Comparison of ENCODE assay signal across 21 cellular contexts in genomic region chr19:46190489-46190888, GRCh38. TPM values are rescaled to one million over a fixed set of nuclear protein-coding genes. Genes with fewer than 3 reads are reported as not detected.
DNase-seq lines count a peak whose midpoint lies in the region; ATAC-seq, FAIRE-seq and TF ChIP-seq lines count a peak whose summit lies in the region.
"Had no signal": no experiment of that assay in that cellular context is flagged by ENCODE, and none has a peak within 500 bp of the region (broad histone marks: within the 10 kb centered on the region; RNA-seq: fewer than 3 reads in every experiment).

No MANE protein-coding gene starts in this region.

- H2BK5ac ChIP-seq in trophoblast cell (ENCODE audit: low read depth, low read length, poor library complexity), result no peak overlapping the region

- H3K27ac Mint-ChIP-seq in activated CD8-positive, alpha-beta memory T cell treated with anti-CD3 and anti-CD28 coated beads, Interleukin-2, amount 10 ng/mL, durations not matched to agents 7 days and 5 days, result no peak overlapping the region
- H3K27ac Mint-ChIP-seq: CD4-positive, alpha-beta T cell; HFFc6 had no signal

- intact Hi-C loops in K562 (cut with micrococcal nuclease) (no loop called here), adrenal gland (cut with DNase I) (no loop called here)

- H3K27me3 ChIP-seq in K562 (ENCODE audit: control insufficient read depth in 2 of 2, insufficient read depth in 2 of 2, low read length in 2 of 2), result peaks cover 5 to 35% of the 10 kb centered on the region in 2 experiments; a peak in 4 of 5 replicates
- no peaks in the 10 kb centered on the region for H3K27me3 ChIP-seq in liver (ENCODE audit: control insufficient read depth in 4 of 4, insufficient read depth in 4 of 4, low read length in 3 of 4)
- no peaks in the 10 kb centered on the region for H3K27me3 ChIP-seq in trophoblast cell (ENCODE audit: insufficient read depth, low read length)
- H3K27me3 ChIP-seq in adrenal gland, result peaks cover 4% of the 10 kb centered on the region

- H3K23ac ChIP-seq in trophoblast cell (ENCODE audit: low read length), result no peak overlapping the region

- H3K9ac ChIP-seq in K562 (ENCODE audit: insufficient read depth in 1 of 2, low read depth in 2 of 2, low read length in 2 of 2), result no peak overlapping the region
- peak overlapping the region in 1 of 2 donors; percentile 73 for H3K9ac ChIP-seq in liver (ENCODE audit: low read depth in 1 of 2, low read length in 2 of 2)
- no peak overlapping the region for H3K9ac ChIP-seq in trophoblast cell (ENCODE audit: low read length)

- H3K27me3 Mint-ChIP-seq in activated CD8-positive, alpha-beta memory T cell treated with anti-CD3 and anti-CD28 coated beads, Interleukin-2, amount 10 ng/mL, durations not matched to agents 7 days and 5 days, result peaks cover 69% of the 10 kb centered on the region

- H3K9me3 ChIP-seq in K562 (replicated peaks; ENCODE audit: control insufficient read depth, insufficient read depth, low read depth, low read length), result no peaks in the 10 kb centered on the region
- no peaks in the 10 kb centered on the region for H3K9me3 ChIP-seq in liver (ENCODE audit: control insufficient read depth in 4 of 4, low read length in 3 of 4)
- no peaks in the 10 kb centered on the region for H3K9me3 ChIP-seq in trophoblast cell (ENCODE audit: insufficient read depth, low read depth, low read length)
- no peaks in the 10 kb centered on the region for H3K9me3 ChIP-seq in adrenal gland (replicated peaks in 1 of 3)
- H3K9me3 ChIP-seq: Caco-2 had no signal

- no peaks in the 10 kb centered on the region for H3K9me3 Mint-ChIP-seq in activated CD8-positive, alpha-beta memory T cell treated with anti-CD3 and anti-CD28 coated beads, Interleukin-2, amount 10 ng/mL, durations not matched to agents 7 days and 5 days (ENCODE audit: low read depth)
- H3K9me3 Mint-ChIP-seq: CD4-positive, alpha-beta T cell; HFFc6 had no signal

- no peak overlapping the region for H3K4me2 ChIP-seq in K562 (ENCODE audit: insufficient read depth, low read length)
- H3K4me2 ChIP-seq in trophoblast cell (ENCODE audit: low read length), result no peak overlapping the region

- CTCF ChIA-PET in K562 (lab: Yijun Ruan, JAX; ENCODE audit: low intra/inter-chr PET ratio), result no interaction called here
- CTCF ChIA-PET in activated CD8-positive, alpha-beta memory T cell treated with anti-CD3 and anti-CD28 coated beads, Interleukin-2, amount 10 ng/mL, durations not matched to agents 7 days and 5 days (lab: Charles Lee), result no interaction called here

- no peaks in the 10 kb centered on the region for H3K9me1 ChIP-seq in K562 (ENCODE audit: control insufficient read depth, insufficient read depth, low read length)

- H2BK12ac ChIP-seq in trophoblast cell (ENCODE audit: low read length), result no peak overlapping the region

- WGBS in K562 (ENCODE audit: insufficient coverage, low coverage, missing lambda C conversion rate), result 24% methylated on average over 4 of the region's 4 CpGs
- 81% methylated on average over 4 of the region's 4 CpGs for WGBS in liver
- no CpG with 5 or more reads among the region's 4 CpGs for WGBS in trophoblast cell (ENCODE audit: extremely low coverage, insufficient coverage, insufficient read length)
- 74 to 79% (median 77%) methylated on average over 4 of the region's 4 CpGs for WGBS in adrenal gland, 4 donors

- peak overlapping the region; percentile 42 for H4K91ac ChIP-seq in trophoblast cell (ENCODE audit: low read depth, low read length)

- no peaks in the 10 kb centered on the region for H4K20me1 ChIP-seq in K562 (replicated peaks; ENCODE audit: control insufficient read depth, insufficient read depth, low read length)

- H2AFZ ChIP-seq in K562 (ENCODE audit: low read depth, low read length) (no peak overlapping the region), trophoblast cell (ENCODE audit: insufficient read depth, low read length, poor library complexity) (no peak overlapping the region)

- H3K4me3 ChIP-seq in K562 (no peak overlapping the region), liver (ENCODE audit: low read depth in 1 of 3, low read length in 3 of 3) (no peak overlapping the region), trophoblast cell (ENCODE audit: low read depth, low read length) (no peak overlapping the region), adrenal gland (no peak overlapping the region)

- no peak overlapping the region for H2AK5ac ChIP-seq in trophoblast cell (ENCODE audit: low read length)

- no peak for TF ChIP-seq POLR2A in K562 (conservative IDR thresholded peaks at IDR 0.05)
- TF ChIP-seq POLR2A in adrenal gland (IDR thresholded peaks at IDR 0.05), result no peak

- no peak for TF ChIP-seq RAD21 in K562 (CRISPR knock-in tag; conservative IDR thresholded peaks at IDR 0.05 in 1 of 2, IDR thresholded peaks at IDR 0.05 in 1 of 2)
- TF ChIP-seq RAD21 in liver (IDR thresholded peaks at IDR 0.05), result no peak

- H3K4me1 ChIP-seq in K562 (replicated peaks in 1 of 2; ENCODE audit: control insufficient read depth in 2 of 2, insufficient read depth in 2 of 2, low read length in 2 of 2) (peaks cover 6 to 7% of the 10 kb centered on the region in 2 experiments; a peak in 4 of 5 replicates), liver (ENCODE audit: control insufficient read depth in 4 of 4, insufficient read depth in 4 of 4, low read length in 3 of 4) (peaks cover 4 to 37% (median 17%) of the 10 kb centered on the region in 4 donors), trophoblast cell (ENCODE audit: control insufficient read depth in 1 of 2, insufficient read depth in 2 of 2, low read length in 2 of 2) (peaks cover 10% of the 10 kb centered on the region in 2 experiments), adrenal gland (replicated peaks in 1 of 2) (peaks cover 8 to 14% of the 10 kb centered on the region in 2 donors)

- H3K36me3 Mint-ChIP-seq in activated CD8-positive, alpha-beta memory T cell treated with anti-CD3 and anti-CD28 coated beads, Interleukin-2, amount 10 ng/mL, durations not matched to agents 7 days and 5 days, result no peaks in the 10 kb centered on the region

- H3K4me3 Mint-ChIP-seq in activated CD8-positive, alpha-beta memory T cell treated with anti-CD3 and anti-CD28 coated beads, Interleukin-2, amount 10 ng/mL, durations not matched to agents 7 days and 5 days, result no peak overlapping the region
- H3K4me3 Mint-ChIP-seq: CD4-positive, alpha-beta T cell; HFFc6 had no signal

- FAIRE-seq in K562 (lab: Jason Lieb, UNC), result no peak
- FAIRE-seq: D721Med, G401.6, GM12891 had no signal

- H3K36me3 ChIP-seq in K562 (ENCODE audit: control insufficient read depth, insufficient read depth, low read length) (no peaks in the 10 kb centered on the region), liver (ENCODE audit: control insufficient read depth in 4 of 4, insufficient read depth in 3 of 4, low read depth in 1 of 4, low read length in 3 of 4) (no peaks in the 10 kb centered on the region), trophoblast cell (ENCODE audit: control insufficient read depth in 1 of 2, insufficient read depth in 2 of 2, low read length in 2 of 2) (no peaks in the 10 kb centered on the region), adrenal gland (replicated peaks in 1 of 2) (no peaks in the 10 kb centered on the region)

- no peak overlapping the region for H3K4ac ChIP-seq in trophoblast cell (ENCODE audit: low read depth, low read length)

- H3K79me1 ChIP-seq in trophoblast cell (ENCODE audit: low read length), result peaks cover 8% of the 10 kb centered on the region

- no peaks in the 10 kb centered on the region for H3K79me2 ChIP-seq in K562 (ENCODE audit: control insufficient read depth, insufficient read depth, low read length)
- H3K79me2 ChIP-seq in trophoblast cell (ENCODE audit: control insufficient read depth, insufficient read depth, low read length, poor library complexity), result no peaks in the 10 kb centered on the region

- BruUV-seq in K562 (replicated peaks; lab: Mats Ljungman, UMichigan), result no TSS peak

- no peak for TF ChIP-seq EP300 in K562 (IDR thresholded peaks at IDR 0.05; ENCODE audit: low read length)

- ATAC-seq in K562, result no peak
- ATAC-seq in activated CD8-positive, alpha-beta memory T cell treated with anti-CD3 and anti-CD28 coated beads, Interleukin-2, amount 10 ng/mL, durations not matched to agents 7 days and 5 days, result no peak
- ATAC-seq: HCT116 had no signal

- no peak overlapping the region for H4K8ac ChIP-seq in trophoblast cell (ENCODE audit: low read depth, low read length)

- H3K14ac ChIP-seq in trophoblast cell (ENCODE audit: low read length), result no peak overlapping the region

- H2BK120ac ChIP-seq in trophoblast cell (ENCODE audit: insufficient read depth, low read length, poor library complexity), result no peak overlapping the region

- in situ Hi-C loops in K562 (cut with MboI), result no loop called here

- no peak overlapping the region for H3K18ac ChIP-seq in trophoblast cell (ENCODE audit: low read length)

- no peak overlapping the region for H4K12ac ChIP-seq in trophoblast cell (ENCODE audit: low read depth, low read length)

- H3K27ac ChIP-seq in K562 (ENCODE audit: extremely low read depth, low read depth, low read length) (no peak overlapping the region), liver (ENCODE audit: low read depth in 1 of 2, low read length in 2 of 2) (peak overlapping the region; percentile 79 to 92), trophoblast cell (ENCODE audit: low read depth, low read length) (no peak overlapping the region), adrenal gland (no peak overlapping the region)
- H3K27ac ChIP-seq: C4-2B had no signal

- no peak for TF ChIP-seq CTCF in K562 (IDR thresholded peaks at IDR 0.05 in 2 of 3, conservative IDR thresholded peaks at IDR 0.05 in 1 of 3; ENCODE audit: insufficient read depth in 2 of 3, low read depth in 1 of 3, low read length in 3 of 3)
- no peak for TF ChIP-seq CTCF in liver (IDR thresholded peaks at IDR 0.05; ENCODE audit: low read depth, low read length, missing input control)
- TF ChIP-seq CTCF in adrenal gland (IDR thresholded peaks at IDR 0.05), result no peak

- POLR2A ChIA-PET in K562 (lab: Yijun Ruan, JAX), result no interaction called here

- peak; percentile 21 for DNase-seq in MV-4-11 (lab: John Stamatoyannopoulos, UW)
- DNase-seq in K562 (ENCODE audit: extremely low read depth in 1 of 4, low spot score in 3 of 4), result no peak
- no peak for DNase-seq in trophoblast cell
- no peak for DNase-seq in islet precursor cell
- DNase-seq in activated CD8-positive, alpha-beta memory T cell treated with anti-CD3 and anti-CD28 coated beads, Interleukin-2, amount 10 ng/mL, durations not matched to agents 7 days and 5 days, result no peak
- DNase-seq in GOT3 (lab: John Stamatoyannopoulos, UW), result no peak
- DNase-seq in adrenal gland, result no peak
- DNase-seq: ACHN; Caco-2; CD4-positive, alpha-beta T cell; HFFc6 had no signal

- no peaks in the 10 kb centered on the region for H3K4me1 Mint-ChIP-seq in activated CD8-positive, alpha-beta memory T cell treated with anti-CD3 and anti-CD28 coated beads, Interleukin-2, amount 10 ng/mL, durations not matched to agents 7 days and 5 days

RNA-seq across cellular contexts. Expression of gene IGFL1, which starts 39.1 kb away (rescaled TPM):
- total RNA-seq in K562 (2011; cell fraction: chromatin; rRNA removed; ENCODE audit: low replicate concordance), result not detected in 2 replicates
- not detected in 2 replicates for total RNA-seq in K562 (2011; cell fraction: nucleolus; rRNA removed)
- not detected in 2 replicates for total RNA-seq in K562 (2011; cell fraction: nucleoplasm; rRNA removed)
- not detected in 2 replicates for total RNA-seq in K562 (2014; rRNA removed)
- total RNA-seq in K562 (2014; rRNA removed; fragmentation: Illumina TruSeq; extraction: Trizol), result not detected in 2 replicates
- total RNA-seq in K562 (2015; rRNA removed; fragmentation: Illumina TruSeq; extraction: Trizol), result not detected in 2 replicates
- total RNA-seq in K562 (2021), result not detected in 2 replicates
- polyA plus RNA-seq in K562 (2011; rRNA removed), result not detected in 2 replicates
- not detected in 2 replicates for polyA plus RNA-seq in K562 (2011; cell fraction: cytosol; rRNA removed)
- polyA plus RNA-seq in K562 (2011; cell fraction: nucleus; rRNA removed), result not detected in 2 replicates
- not detected in 2 replicates for polyA plus RNA-seq in K562 (2012)
- not detected in 2 replicates for polyA plus RNA-seq in K562 (2014; fragmentation: Illumina TruSeq; extraction: Trizol)
- polyA plus RNA-seq in K562 (2014; fragmentation: Nextera tagmentation; extraction: Ambion mirVana), result not detected
- not detected in 2 replicates for polyA plus RNA-seq in K562 (2014; rRNA removed)
- not detected in 2 replicates for polyA minus RNA-seq in K562 (2011; rRNA and poly(A)+ RNA removed)
- polyA minus RNA-seq in K562 (2011; cell fraction: cytosol; rRNA and poly(A)+ RNA removed), result not detected in 2 replicates
- not detected in 2 replicates for polyA minus RNA-seq in K562 (2011; cell fraction: nucleus; rRNA and poly(A)+ RNA removed)
- total RNA-seq in liver, result not detected
- not detected for polyA plus RNA-seq in liver
- 0.29 and 0.38 TPM in 2 replicates for polyA plus RNA-seq in trophoblast cell (2013)
- total RNA-seq in activated CD8-positive, alpha-beta memory T cell treated with anti-CD3 and anti-CD28 coated beads, Interleukin-2, amount 10 ng/mL, durations not matched to agents 7 days and 5 days, result not detected
- total RNA-seq in adrenal gland, result not detected
- polyA plus RNA-seq in adrenal gland, result not detected
- total RNA-seq: Caco-2; CD4-positive, alpha-beta T cell; H4; HFFc6; HT-29 had no signal
- polyA plus RNA-seq: BJ had no signal

RNA-seq across cellular contexts. Expression of gene IGFL2, which starts 42.5 kb away (rescaled TPM):
- total RNA-seq in K562 (2011; cell fraction: chromatin; rRNA removed; ENCODE audit: low replicate concordance), result not detected in 2 replicates
- not detected in 2 replicates for total RNA-seq in K562 (2011; cell fraction: nucleolus; rRNA removed)
- not detected in 2 replicates for total RNA-seq in K562 (2011; cell fraction: nucleoplasm; rRNA removed)
- total RNA-seq in K562 (2014; rRNA removed), result 0.57 and 0.68 TPM in 2 replicates
- 0.55 TPM in 1 of 2 replicates, not detected in the other for total RNA-seq in K562 (2014; rRNA removed; fragmentation: Illumina TruSeq; extraction: Trizol)
- 1.7 and 2.6 TPM in 2 replicates for total RNA-seq in K562 (2015; rRNA removed; fragmentation: Illumina TruSeq; extraction: Trizol)
- total RNA-seq in K562 (2021), result 0.47 and 0.75 TPM in 2 replicates
- 0.72 TPM in 1 of 2 replicates, not detected in the other for polyA plus RNA-seq in K562 (2011; rRNA removed)
- 0.90 TPM in 1 of 2 replicates, not detected in the other for polyA plus RNA-seq in K562 (2011; cell fraction: cytosol; rRNA removed)
- polyA plus RNA-seq in K562 (2011; cell fraction: nucleus; rRNA removed), result 0.22 TPM in 1 of 2 replicates, not detected in the other
- 2.2 and 5.4 TPM in 2 replicates for polyA plus RNA-seq in K562 (2012)
- polyA plus RNA-seq in K562 (2014; fragmentation: Illumina TruSeq; extraction: Trizol), result 0.61 and 0.79 TPM in 2 replicates
- polyA plus RNA-seq in K562 (2014; fragmentation: Nextera tagmentation; extraction: Ambion mirVana), result under 1 TPM; 0.42 to 0.77 TPM
- 0.36 TPM in 1 of 2 replicates, not detected in the other for polyA plus RNA-seq in K562 (2014; rRNA removed)
- polyA minus RNA-seq in K562 (2011; rRNA and poly(A)+ RNA removed), result not detected in 2 replicates
- not detected in 2 replicates for polyA minus RNA-seq in K562 (2011; cell fraction: cytosol; rRNA and poly(A)+ RNA removed)
- polyA minus RNA-seq in K562 (2011; cell fraction: nucleus; rRNA and poly(A)+ RNA removed), result not detected in 2 replicates
- under 1 TPM in 1 of 2 donors, not detected in 1; 0.08 TPM for total RNA-seq in liver
- not detected for polyA plus RNA-seq in liver
- polyA plus RNA-seq in trophoblast cell (2013), result 1.8 and 2.4 TPM in 2 replicates
- not detected for total RNA-seq in activated CD8-positive, alpha-beta memory T cell treated with anti-CD3 and anti-CD28 coated beads, Interleukin-2, amount 10 ng/mL, durations not matched to agents 7 days and 5 days
- total RNA-seq in adrenal gland, result not detected
- polyA plus RNA-seq in adrenal gland, result not detected
- total RNA-seq: A172; CD4-positive, alpha-beta T cell; H4; HFFc6 had no signal
- polyA plus RNA-seq: BJ had no signal

Comparison
In these comparisons a context has a peak if more than half of its experiments do, and no peak if none do; other contexts are left out.
1. H3K27ac ChIP-seq: peak in liver (2 of 2); none in K562 (single experiment), trophoblast cell (single experiment) and adrenal gland (0 of 5).